11 cellular contexts compared by ENCODE assay signal in genomic region chr17:31564883-31565297, GRCh38.
A peak's percentile ranks its signal among the peaks of the same experiment; 100 is the strongest.
DNase-seq lines count a peak whose midpoint lies in the region; ATAC-seq and TF ChIP-seq lines count a peak whose summit lies in the region.
"Had no signal": no experiment of that assay in that cellular context is flagged by ENCODE, and none has a peak within 500 bp of the region (broad histone marks: within the 10 kb centered on the region; RNA-seq: fewer than 3 reads in every experiment).

No MANE protein-coding gene starts in this region.

- no peak overlapping the region for H3K56ac ChIP-seq in H9 (ENCODE audit: insufficient read length, low read depth, low read length)

- no peaks in the 10 kb centered on the region; a peak in 1 of 7 replicates for H3K36me3 Mint-ChIP-seq in H9 (ENCODE audit: insufficient read depth in 1 of 3, low read depth in 3 of 3)
- H3K36me3 Mint-ChIP-seq: stimulated activated memory B cell treated with anti-CD40 and anti-IgM and Interleukin-4, amounts not matched to agents 10 μg/mL and 1 μg/mL and 100 μg/mL, for 72 hours had no signal

- no peak overlapping the region for H2AFZ ChIP-seq in H9 (ENCODE audit: low read length)

- no peak for ATAC-seq in GM21390 (IDR thresholded peaks at IDR 0.05; ENCODE audit: unreplicated experiment)
- ATAC-seq: activated CD8-positive, alpha-beta T cell treated with anti-CD3 and anti-CD28 coated beads, Interleukin-2, amount 10 ng/mL, durations not matched to agents 7 days and 5 days; stimulated activated memory B cell treated with anti-CD40 and anti-IgM and Interleukin-4, amounts not matched to agents 10 μg/mL and 1 μg/mL and 100 μg/mL, for 72 hours had no signal

- H2BK5ac ChIP-seq in H9 (ENCODE audit: insufficient read length, low read length), result no peak overlapping the region

- no peak overlapping the region for H4K8ac ChIP-seq in H9 (replicated peaks; ENCODE audit: insufficient read length, low read depth, low read length)

- H3K4ac ChIP-seq in H9 (ENCODE audit: low read depth, low read length), result no peak overlapping the region

- peaks cover 27% of the 10 kb centered on the region for H3K27me3 Mint-ChIP-seq in H9 (ENCODE audit: low read depth)
- H3K27me3 Mint-ChIP-seq: stimulated activated memory B cell treated with anti-CD40 and anti-IgM and Interleukin-4, amounts not matched to agents 10 μg/mL and 1 μg/mL and 100 μg/mL, for 72 hours had no signal

- no peak overlapping the region for H2BK120ac ChIP-seq in H9 (ENCODE audit: low read depth, low read length, poor library complexity, severe bottlenecking)

- H2BK12ac ChIP-seq in H9 (ENCODE audit: insufficient read length, low read depth, low read length), result no peak overlapping the region

- H3K4me1 Mint-ChIP-seq in H9, result peaks cover 37 to 44% of the 10 kb centered on the region in 2 experiments

- no peak overlapping the region for H2BK15ac ChIP-seq in H9 (ENCODE audit: low read depth, low read length)

- intact Hi-C loops in testis (cut with DNase I; ENCODE audit: low total_unique reads) (no loop called here), lower leg skin (cut with DNase I; ENCODE audit: low total_unique reads) (no loop called here)

- no peak overlapping the region for H3K4me3 Mint-ChIP-seq in H9
- H3K4me3 Mint-ChIP-seq: activated CD8-positive, alpha-beta T cell treated with anti-CD3 and anti-CD28 coated beads, Interleukin-2, amount 10 ng/mL, durations not matched to agents 7 days and 5 days; stimulated activated memory B cell treated with anti-CD40 and anti-IgM and Interleukin-4, amounts not matched to agents 10 μg/mL and 1 μg/mL and 100 μg/mL, for 72 hours had no signal

- no peak overlapping the region for H3K9ac ChIP-seq in H9 (ENCODE audit: extremely low read depth, insufficient read length, low read length)
- peak overlapping the region; percentile 85 for H3K9ac ChIP-seq in adipocyte (ENCODE audit: low read length)
- peak overlapping the region; percentile 28; the same call in 1 of the 2 replicates for H3K9ac ChIP-seq in iPS-20b (ENCODE audit: low read depth, low read length)

- H3K27ac ChIP-seq in H9 (ENCODE audit: insufficient read length, low read depth, low read length) (no peak overlapping the region), iPS-20b (ENCODE audit: low read length) (no peak overlapping the region), testis (no peak overlapping the region)

- no peak overlapping the region for H4K5ac ChIP-seq in H9 (ENCODE audit: insufficient read length, low read depth, low read length)

- H3K4me2 ChIP-seq in H9 (ENCODE audit: insufficient read depth, insufficient read length, low read length), result no peak overlapping the region

- H3K36me3 ChIP-seq in adipocyte (ENCODE audit: control insufficient read depth, insufficient read depth, low read length, severe bottlenecking), result peaks cover 11% of the 10 kb centered on the region
- no peaks in the 10 kb centered on the region for H3K36me3 ChIP-seq in iPS-20b (ENCODE audit: insufficient read depth, low read depth, low read length)
- H3K36me3 ChIP-seq in testis (ENCODE audit: low read depth, missing control alignments), result no peaks in the 10 kb centered on the region

- no peak for TF ChIP-seq POLR2A in testis (IDR thresholded peaks at IDR 0.05)
- TF ChIP-seq POLR2A in lower leg skin (IDR thresholded peaks at IDR 0.05), result no peak

- DNase-seq in H9 (peak; percentile 71), adipocyte (ENCODE audit: low read depth) (peak; percentile 53), stromal cell of bone marrow (ENCODE audit: low read depth) (peak; percentile 59), testis (no peak), GM10266 (ENCODE audit: extremely low spot score) (no peak), lower leg skin (ENCODE audit: low spot score in 2 of 2) (no peak)
- DNase-seq: activated CD8-positive, alpha-beta T cell treated with anti-CD3 and anti-CD28 coated beads, Interleukin-2, amount 10 ng/mL, durations not matched to agents 7 days and 5 days; central memory CD4-positive, alpha-beta T cell had no signal

- no CpG with 5 or more reads among the region's 6 CpGs for WGBS in H9 (ENCODE audit: extremely low coverage, insufficient read length, low lambda C conversion rate)
- WGBS in testis, 2 donors, result 74 to 81% methylated on average over 6 of the region's 6 CpGs
- WGBS in lower leg skin, 2 donors, result 44 to 51% methylated on average over 6 of the region's 6 CpGs

- H3K23ac ChIP-seq in H9 (ENCODE audit: insufficient read length, low read depth, low read length), result no peak overlapping the region

- no peaks in the 10 kb centered on the region; the same call in 1 of the 2 replicates for H3K79me2 ChIP-seq in H9 (ENCODE audit: insufficient read depth, low read length)

- no peak overlapping the region for H2AK5ac ChIP-seq in H9 (ENCODE audit: insufficient read length, low read length)

- H3K9me3 ChIP-seq in H9 (ENCODE audit: control insufficient read depth, low read depth, low read length), result no peaks in the 10 kb centered on the region
- H3K9me3 ChIP-seq in adipocyte (ENCODE audit: control insufficient read depth, low read length), result no peaks in the 10 kb centered on the region
- H3K9me3 ChIP-seq in iPS-20b (ENCODE audit: insufficient read depth, low read depth, low read length), result no peaks in the 10 kb centered on the region
- H3K9me3 ChIP-seq in testis, result no peaks in the 10 kb centered on the region

- H3K23me2 ChIP-seq in H9 (ENCODE audit: insufficient read length, low read depth, low read length, poor library complexity, severe bottlenecking), result peaks cover 3% of the 10 kb centered on the region

- H3K18ac ChIP-seq in H9 (ENCODE audit: insufficient read length, low read depth, low read length), result no peak overlapping the region

- H4K20me1 ChIP-seq in H9 (ENCODE audit: control insufficient read depth, insufficient read depth, insufficient read length), result no peaks in the 10 kb centered on the region

- H3T11ph ChIP-seq in H9 (ENCODE audit: low read length), result no peak overlapping the region

- TF ChIP-seq CTCF in H9 (conservative IDR thresholded peaks at IDR 0.05) (no peak), testis (IDR thresholded peaks at IDR 0.05) (no peak), GM10266 (IDR thresholded peaks at IDR 0.05; ENCODE audit: control insufficient read depth, insufficient read depth, low read depth, missing control alignments) (no peak), lower leg skin (IDR thresholded peaks at IDR 0.05) (no peak)

- H3K79me1 ChIP-seq in H9 (ENCODE audit: insufficient read depth, low read depth, low read length, poor library complexity, severe bottlenecking), result no peaks in the 10 kb centered on the region

- H3K27ac Mint-ChIP-seq in H9, result no peak overlapping the region
- H3K27ac Mint-ChIP-seq: activated CD8-positive, alpha-beta T cell treated with anti-CD3 and anti-CD28 coated beads, Interleukin-2, amount 10 ng/mL, durations not matched to agents 7 days and 5 days; stimulated activated memory B cell treated with anti-CD40 and anti-IgM and Interleukin-4, amounts not matched to agents 10 μg/mL and 1 μg/mL and 100 μg/mL, for 72 hours had no signal

- peaks cover 4% of the 10 kb centered on the region; the same call in 1 of the 2 replicates for H3K27me3 ChIP-seq in H9 (ENCODE audit: insufficient read depth, low read length)
- H3K27me3 ChIP-seq in adipocyte (replicated peaks; ENCODE audit: control insufficient read depth, insufficient read depth, low read length), result no peaks in the 10 kb centered on the region
- peaks cover 24% of the 10 kb centered on the region for H3K27me3 ChIP-seq in iPS-20b (ENCODE audit: insufficient read depth, low read length)
- no peaks in the 10 kb centered on the region for H3K27me3 ChIP-seq in testis

- no peaks in the 10 kb centered on the region for H3K9me3 Mint-ChIP-seq in H9
- H3K9me3 Mint-ChIP-seq: stimulated activated memory B cell treated with anti-CD40 and anti-IgM and Interleukin-4, amounts not matched to agents 10 μg/mL and 1 μg/mL and 100 μg/mL, for 72 hours had no signal

- no peak overlapping the region for H4K91ac ChIP-seq in H9 (ENCODE audit: insufficient read length, low read depth, low read length)

- no peak overlapping the region for H3K14ac ChIP-seq in H9 (ENCODE audit: insufficient read depth, low read length)

- H3K4me1 ChIP-seq in H9 (ENCODE audit: insufficient read depth, low read length) (peaks cover 9% of the 10 kb centered on the region; the same call in 1 of the 2 replicates), adipocyte (ENCODE audit: control insufficient read depth, insufficient read depth, low read length) (peaks cover 82% of the 10 kb centered on the region), iPS-20b (ENCODE audit: insufficient read depth, low read length) (peaks cover 23% of the 10 kb centered on the region), testis (no peaks in the 10 kb centered on the region)

- no peak overlapping the region for H2BK20ac ChIP-seq in H9 (ENCODE audit: low read depth, low read length, poor library complexity, severe bottlenecking)

- H3K4me3 ChIP-seq in adipocyte (ENCODE audit: low read length) (peak overlapping the region; percentile 62), iPS-20b (ENCODE audit: low read length) (no peak overlapping the region), testis (no peak overlapping the region), lower leg skin (ENCODE audit: low read depth, poor library complexity, severe bottlenecking) (no peak overlapping the region)

Comparison
In these comparisons a context has a peak if more than half of its experiments do, and no peak if none do; other contexts are left out.
1. DNase-seq: peak in H9 (single experiment), adipocyte (single experiment) and stromal cell of bone marrow (single experiment); none in testis (single experiment), GM10266 (single experiment) and lower leg skin (0 of 2).